15 cellular contexts compared by ENCODE assay signal in genomic region chr12:69966839-69967238, GRCh38.
DNase-seq lines count a peak whose midpoint lies in the region; ATAC-seq, FAIRE-seq and TF ChIP-seq lines count a peak whose summit lies in the region.
"Had no signal": no experiment of that assay in that cellular context is flagged by ENCODE, and none has a peak within 500 bp of the region (broad histone marks: within the 10 kb centered on the region; RNA-seq: fewer than 3 reads in every experiment).

No MANE protein-coding gene starts in this region.

- H4K5ac ChIP-seq in IMR-90 (ENCODE audit: low read depth, low read length) = no peak overlapping the region

- TF ChIP-seq CTCF in IMR-90 (conservative IDR thresholded peaks at IDR 0.05; ENCODE audit: low read depth, low read length) = no peak
- TF ChIP-seq CTCF in astrocyte (IDR thresholded peaks at IDR 0.05; ENCODE audit: insufficient read depth, low read depth, low read length) = no peak
- no peak for TF ChIP-seq CTCF in foreskin keratinocyte (conservative IDR thresholded peaks at IDR 0.05)
- TF ChIP-seq CTCF in stomach (IDR thresholded peaks at IDR 0.05) = no peak
- no peak for TF ChIP-seq CTCF in WTC11 (IDR thresholded peaks at IDR 0.05)

- H3K27me3 Mint-ChIP-seq in astrocyte (ENCODE audit: low read depth, unreplicated experiment) = no peaks in the 10 kb centered on the region
- no peaks in the 10 kb centered on the region for H3K27me3 Mint-ChIP-seq in WTC11 (ENCODE audit: low read depth)
- H3K27me3 Mint-ChIP-seq: CD4-positive, CD25-positive, alpha-beta regulatory T cell; stimulated activated memory B cell treated with anti-CD40 and anti-IgM and Interleukin-4, amounts not matched to agents 10 μg/mL and 1 μg/mL and 100 μg/mL, for 72 hours had no signal

- TF ChIP-seq RAD21 in IMR-90 (IDR thresholded peaks at IDR 0.05; ENCODE audit: low read length) = no peak

- CTCF ChIA-PET in IMR-90 (lab: Yijun Ruan, JAX) (no interaction called here), WTC11 (lab: Charles Lee) (no interaction called here)

- H3K9me1 ChIP-seq in IMR-90 (ENCODE audit: insufficient read depth, low read length) = no peaks in the 10 kb centered on the region; the same call in 1 of the 2 replicates

- H3K27ac Mint-ChIP-seq in astrocyte (ENCODE audit: unreplicated experiment) = peak overlapping the region; percentile 74
- no peak overlapping the region for H3K27ac Mint-ChIP-seq in WTC11
- H3K27ac Mint-ChIP-seq: CD4-positive, CD25-positive, alpha-beta regulatory T cell; nephron; stimulated activated memory B cell treated with anti-CD40 and anti-IgM and Interleukin-4, amounts not matched to agents 10 μg/mL and 1 μg/mL and 100 μg/mL, for 72 hours had no signal

- H3K36me3 ChIP-seq in IMR-90 (ENCODE audit: control insufficient read depth, insufficient read depth, low read length) = no peaks in the 10 kb centered on the region
- no peaks in the 10 kb centered on the region for H3K36me3 ChIP-seq in astrocyte (ENCODE audit: insufficient read depth, low read length)
- H3K36me3 ChIP-seq in stomach = no peaks in the 10 kb centered on the region

- no peak overlapping the region for H3K14ac ChIP-seq in IMR-90 (replicated peaks; ENCODE audit: low read depth, low read length)

- no peak overlapping the region for H3K9ac ChIP-seq in IMR-90 (ENCODE audit: low read depth, low read length)
- H3K9ac ChIP-seq in astrocyte (ENCODE audit: low read length) = no peak overlapping the region

- H3K56ac ChIP-seq in IMR-90 (ENCODE audit: extremely low read depth, insufficient read depth, low read length) = no peak overlapping the region

- in situ Hi-C loops in IMR-90 (cut with MboI; ENCODE audit: low sequenced_read_pairs) = no loop called here

- H3K4me1 ChIP-seq in IMR-90 (ENCODE audit: control insufficient read depth, insufficient read depth, low read length) = no peaks in the 10 kb centered on the region
- peaks cover 6% of the 10 kb centered on the region for H3K4me1 ChIP-seq in astrocyte (ENCODE audit: insufficient read depth, low read length)
- peaks cover 21% of the 10 kb centered on the region for H3K4me1 ChIP-seq in foreskin keratinocyte
- peaks cover 0 to 13% (median 5%) of the 10 kb centered on the region in 4 donors for H3K4me1 ChIP-seq in stomach
- H3K4me1 ChIP-seq: body of pancreas had no signal

- no peak overlapping the region for H3K4me2 ChIP-seq in IMR-90 (ENCODE audit: low read depth, low read length)
- peak overlapping the region; percentile 38 for H3K4me2 ChIP-seq in astrocyte (ENCODE audit: low read length)

- H3K36me3 Mint-ChIP-seq in astrocyte (ENCODE audit: low read depth, unreplicated experiment) (no peaks in the 10 kb centered on the region), WTC11 (0 out of 2 replicates have a peak, but pooled peaks cover 3% of the 10 kb centered on the region)
- H3K36me3 Mint-ChIP-seq: CD4-positive, CD25-positive, alpha-beta regulatory T cell; stimulated activated memory B cell treated with anti-CD40 and anti-IgM and Interleukin-4, amounts not matched to agents 10 μg/mL and 1 μg/mL and 100 μg/mL, for 72 hours had no signal

- H3K79me1 ChIP-seq in IMR-90 (ENCODE audit: low read depth in 1 of 2, low read length in 2 of 2) = no peaks in the 10 kb centered on the region

- no CpG with 5 or more reads among the region's 3 CpGs for WGBS in IMR-90 (ENCODE audit: extremely low coverage in 2 of 2, insufficient read length in 1 of 2), 2 experiments
- 20 to 49% (median 40%) methylated on average over 3 of the region's 3 CpGs for WGBS in stomach, 5 donors

- dilution Hi-C loops in IMR-90 (cut with HindIII; ENCODE audit: low sequenced_read_pairs, unreplicated experiment) = no loop called here

- no peaks in the 10 kb centered on the region for H3K9me3 ChIP-seq in IMR-90 (ENCODE audit: control insufficient read depth, insufficient read depth, low read length)
- H3K9me3 ChIP-seq in astrocyte (ENCODE audit: insufficient read depth, low read depth, low read length) = no peaks in the 10 kb centered on the region
- no peaks in the 10 kb centered on the region for H3K9me3 ChIP-seq in stomach
- H3K9me3 ChIP-seq: body of pancreas had no signal

- DNase-seq in IMR-90 (peak; percentile 6), astrocyte (ENCODE audit: low read depth) (peak; percentile 13), foreskin keratinocyte (peak; percentile 98 to 99), stomach (peak; percentile 41), COR-L47 (lab: John Stamatoyannopoulos, UW) (no peak), cerebellar nuclear complex (lab: John Stamatoyannopoulos, UW) (no peak), WTC11 (ENCODE audit: low spot score) (no peak)
- DNase-seq: activated gamma-delta T cell treated with Interleukin-2 at 50 U/mL for 16 hours; CD4-positive, CD25-positive, alpha-beta regulatory T cell had no signal

- H3K4ac ChIP-seq in IMR-90 (ENCODE audit: low read depth, low read length) = no peak overlapping the region

- no peak overlapping the region for H4K91ac ChIP-seq in IMR-90 (ENCODE audit: insufficient read depth, low read depth, low read length)

- no peaks in the 10 kb centered on the region for H4K20me1 ChIP-seq in IMR-90 (ENCODE audit: insufficient read depth, low read length)
- H4K20me1 ChIP-seq in astrocyte (ENCODE audit: insufficient read depth, low read length) = no peaks in the 10 kb centered on the region

- H2BK5ac ChIP-seq in IMR-90 (ENCODE audit: low read depth, low read length, poor library complexity, severe bottlenecking) = no peak overlapping the region

- H3K23ac ChIP-seq in IMR-90 (ENCODE audit: low read depth, low read length) = no peak overlapping the region

- H2AK5ac ChIP-seq in IMR-90 (ENCODE audit: low read depth, low read length) = no peak overlapping the region

- no peak for FAIRE-seq in astrocyte (lab: Jason Lieb, UNC)
- FAIRE-seq: HTR-8/SVneo had no signal

- POLR2A ChIA-PET in IMR-90 (lab: Charles Lee; ENCODE audit: unreplicated experiment) = no interaction called here
- POLR2A ChIA-PET in WTC11 (lab: Charles Lee) = no interaction called here

- H3K27me3 ChIP-seq in IMR-90 (ENCODE audit: control insufficient read depth, insufficient read depth, low read length) (no peaks in the 10 kb centered on the region), astrocyte (ENCODE audit: insufficient read depth, low read length) (no peaks in the 10 kb centered on the region), foreskin keratinocyte (no peaks in the 10 kb centered on the region), stomach (no peaks in the 10 kb centered on the region)
- H3K27me3 ChIP-seq: body of pancreas had no signal

- H3K27ac ChIP-seq in IMR-90 (ENCODE audit: insufficient read depth, low read length) = no peak overlapping the region
- peak overlapping the region; percentile 45 for H3K27ac ChIP-seq in astrocyte (ENCODE audit: low read depth, low read length)
- peak overlapping the region; percentile 99 for H3K27ac ChIP-seq in foreskin keratinocyte
- no peak overlapping the region for H3K27ac ChIP-seq in stomach
- H3K27ac ChIP-seq: body of pancreas, VCaP had no signal

- H2AK9ac ChIP-seq in IMR-90 (replicated peaks; ENCODE audit: low read depth, low read length, poor library complexity) = no peak overlapping the region

- H2BK15ac ChIP-seq in IMR-90 (ENCODE audit: low read depth, low read length) = no peak overlapping the region

- H3K4me1 Mint-ChIP-seq in astrocyte (ENCODE audit: low read depth, unreplicated experiment) = peaks cover 12% of the 10 kb centered on the region
- peaks cover 3% of the 10 kb centered on the region for H3K4me1 Mint-ChIP-seq in WTC11
- H3K4me1 Mint-ChIP-seq: CD4-positive, CD25-positive, alpha-beta regulatory T cell; nephron; stimulated activated memory B cell treated with anti-CD40 and anti-IgM and Interleukin-4, amounts not matched to agents 10 μg/mL and 1 μg/mL and 100 μg/mL, for 72 hours had no signal

- TF ChIP-seq POLR2A in IMR-90 (IDR thresholded peaks at IDR 0.05; ENCODE audit: low read depth, low read length) (no peak), stomach (IDR thresholded peaks at IDR 0.05) (no peak)

- no peak overlapping the region for H4K8ac ChIP-seq in IMR-90 (ENCODE audit: low read depth in 2 of 2, low read length in 2 of 2)

- H3K79me2 ChIP-seq in astrocyte (ENCODE audit: insufficient read depth, low read length) = no peaks in the 10 kb centered on the region

- H2AFZ ChIP-seq in IMR-90 (replicated peaks; ENCODE audit: low read length, poor library complexity) (no peak overlapping the region), astrocyte (ENCODE audit: low read depth, low read length) (no peak overlapping the region)

- no TSS peak for BruUV-seq in IMR-90 (replicated peaks; lab: Mats Ljungman, UMichigan)

- no peak overlapping the region for H2BK120ac ChIP-seq in IMR-90 (ENCODE audit: low read depth, low read length)

- intact Hi-C loops in IMR-90 (cut with micrococcal nuclease) = no loop called here
- intact Hi-C loops in stomach (cut with DNase I; ENCODE audit: low total_unique reads) = no loop called here

- no peak overlapping the region for H2BK20ac ChIP-seq in IMR-90 (ENCODE audit: low read depth, low read length)

- TF ChIP-seq EP300 in stomach (IDR thresholded peaks at IDR 0.05) = no peak

- H3K4me3 Mint-ChIP-seq in astrocyte (ENCODE audit: unreplicated experiment) = no peak overlapping the region
- no peak overlapping the region for H3K4me3 Mint-ChIP-seq in WTC11
- H3K4me3 Mint-ChIP-seq: CD4-positive, CD25-positive, alpha-beta regulatory T cell; nephron; stimulated activated memory B cell treated with anti-CD40 and anti-IgM and Interleukin-4, amounts not matched to agents 10 μg/mL and 1 μg/mL and 100 μg/mL, for 72 hours had no signal

- H3K9me3 Mint-ChIP-seq in astrocyte (ENCODE audit: unreplicated experiment) (no peaks in the 10 kb centered on the region), WTC11 (peaks cover 5% of the 10 kb centered on the region; the same call in 1 of the 2 replicates)
- H3K9me3 Mint-ChIP-seq: nephron; stimulated activated memory B cell treated with anti-CD40 and anti-IgM and Interleukin-4, amounts not matched to agents 10 μg/mL and 1 μg/mL and 100 μg/mL, for 72 hours had no signal

- H3K4me3 ChIP-seq in IMR-90 (ENCODE audit: insufficient read depth, low read depth, low read length) = no peak overlapping the region
- H3K4me3 ChIP-seq in astrocyte (ENCODE audit: insufficient read depth, low read depth, low read length) = no peak overlapping the region
- no peak overlapping the region for H3K4me3 ChIP-seq in stomach
- H3K4me3 ChIP-seq: body of pancreas had no signal

- ATAC-seq in IMR-90 (ENCODE audit: low read depth) (no peak), foreskin keratinocyte (peak; percentile 98), HG02571 (IDR thresholded peaks at IDR 0.05; ENCODE audit: unreplicated experiment) (no peak), WTC11 (no peak)
- ATAC-seq: body of pancreas; stimulated activated memory B cell treated with anti-CD40 and anti-IgM and Interleukin-4, amounts not matched to agents 10 μg/mL and 1 μg/mL and 100 μg/mL, for 72 hours had no signal

- no peak overlapping the region for H3K18ac ChIP-seq in IMR-90 (ENCODE audit: low read depth, low read length)

TF ChIP-seq in IMR-90, 13 proteins besides CTCF, POLR2A, EP300 and RAD21 (continues in another document):
- TF ChIP-seq CEBPB (IDR thresholded peaks at IDR 0.05; ENCODE audit: low read depth, low read length) (no peak), NFE2L2 (IDR thresholded peaks at IDR 0.05; ENCODE audit: low read depth, low read length) (no peak)

TF ChIP-seq in WTC11, 78 proteins besides CTCF, POLR2A, EP300 and RAD21 (continues in another document):
- no peak for TF ChIP-seq SP1 (CRISPR knock-in tag; conservative IDR thresholded peaks at IDR 0.05)
- TF ChIP-seq GTF2I (CRISPR knock-in tag; conservative IDR thresholded peaks at IDR 0.05) = no peak
- TF ChIP-seq SMAD3 (CRISPR knock-in tag; IDR thresholded peaks at IDR 0.05; ENCODE audit: borderline replicate concordance) = no peak

Comparison
In these comparisons a context has a peak if more than half of its experiments do, and no peak if none do; other contexts are left out.
1. DNase-seq: peak in IMR-90 (single experiment), astrocyte (single experiment), foreskin keratinocyte (2 of 2) and stomach (single experiment); none in COR-L47 (single experiment), cerebellar nuclear complex (0 of 2) and WTC11 (single experiment).
2. H3K27ac ChIP-seq: peak in astrocyte (single experiment) and foreskin keratinocyte (single experiment); none in IMR-90 (single experiment) and stomach (0 of 5).